Comparison of ENCODE assay signal across 8 cellular contexts in genomic region chr17:29929006-29929543, GRCh38. TPM values are rescaled to one million over a fixed set of nuclear protein-coding genes. Genes with fewer than 3 reads are reported as not detected.
DNase-seq lines count a peak whose midpoint lies in the region; ATAC-seq and TF ChIP-seq lines count a peak whose summit lies in the region.

No MANE protein-coding gene starts in this region.

- H2BK120ac ChIP-seq in mesendoderm (ENCODE audit: low read depth, low read length): no peak overlapping the region

- POLR2A ChIA-PET in RWPE1 (lab: Yijun Ruan, JAX; ENCODE audit: low non-redundant PET): no interaction called here

- no peak overlapping the region for H2BK15ac ChIP-seq in mesendoderm (replicated peaks; ENCODE audit: low read depth)

- H3K79me2 ChIP-seq in mesendoderm (ENCODE audit: control insufficient read depth, insufficient read depth, low read length): peaks cover 16% of the 10 kb centered on the region

- no peak overlapping the region for H3K4me3 Mint-ChIP-seq in Calu3 (ENCODE audit: low read depth, unreplicated experiment)

- H2AK5ac ChIP-seq in mesendoderm (ENCODE audit: low read length): no peak overlapping the region

- no peak overlapping the region for H3K4ac ChIP-seq in mesendoderm (ENCODE audit: low read depth, low read length)

- H4K8ac ChIP-seq in mesendoderm (ENCODE audit: low read depth, low read length): no peak overlapping the region

- H3K4me1 Mint-ChIP-seq in Calu3 (ENCODE audit: low read depth, unreplicated experiment): peaks cover 19% of the 10 kb centered on the region

- peak overlapping the region; percentile 92 for H3K56ac ChIP-seq in mesendoderm (ENCODE audit: low read length)

- H3K9ac ChIP-seq in duodenal mucosa (ENCODE audit: low read depth in 1 of 2, low read length in 2 of 2) (peak overlapping the region; percentile 72 to 96), mesendoderm (ENCODE audit: low read length) (peak overlapping the region; percentile 74)

- peak overlapping the region; percentile 63 for H3K4me3 ChIP-seq in HL-60 (replicated peaks; ENCODE audit: insufficient read depth, low read length)
- H3K4me3 ChIP-seq in duodenal mucosa (ENCODE audit: low read depth in 1 of 2, low read length in 2 of 2): peak overlapping the region; percentile 85 to 100
- peak overlapping the region; percentile 58 for H3K4me3 ChIP-seq in mesendoderm (ENCODE audit: low read length)

- H3K36me3 ChIP-seq in duodenal mucosa (ENCODE audit: control insufficient read depth in 1 of 2, insufficient read depth in 2 of 2, low read length in 2 of 2) (no peaks in the 10 kb centered on the region), mesendoderm (ENCODE audit: control insufficient read depth, insufficient read depth, low read length) (no peaks in the 10 kb centered on the region)

- H3K79me1 ChIP-seq in mesendoderm (ENCODE audit: low read length): peaks cover 4% of the 10 kb centered on the region

- TF ChIP-seq CTCF in Calu3 (IDR thresholded peaks at IDR 0.05; ENCODE audit: unreplicated experiment) (no peak), HL-60 (IDR thresholded peaks at IDR 0.05; ENCODE audit: insufficient read depth, low read length) (no peak), RWPE1 (conservative IDR thresholded peaks at IDR 0.05; ENCODE audit: low read depth) (no peak)

- CTCF ChIA-PET in Calu3 (lab: Charles Lee): interaction anchor here (2.6 to 4.0 kb wide), 3 partner anchors 61 to 290 kb away, joined by 26 to 62 read pairs (median 31); no protein-coding TSS in a partner anchor
- CTCF ChIA-PET in RWPE1 (lab: Yijun Ruan, JAX): interaction anchor here (0.6 to 2.9 kb wide), 2 partner anchors 42 to 120 kb away, joined by 3 to 73 read pairs; no protein-coding TSS in a partner anchor

- ATAC-seq in HG02973 (IDR thresholded peaks at IDR 0.05; ENCODE audit: unreplicated experiment): no peak

- BruUV-seq in Calu3 (replicated peaks; lab: Mats Ljungman, UMichigan): TSS peak; percentile 35

- DNase-seq in Calu3: peak; percentile 35
- peak in 1 of 2 experiments; percentile 55 for DNase-seq in HL-60 (ENCODE audit: low read depth in 1 of 2, low spot score in 1 of 2)
- DNase-seq in RWPE1 (ENCODE audit: low spot score): peak; percentile 30
- DNase-seq in mesendoderm: peak; percentile 69
- DNase-seq in NCI-H345 (lab: John Stamatoyannopoulos, UW): no peak
- no peak for DNase-seq in T1000 (lab: John Stamatoyannopoulos, UW)

- no peaks in the 10 kb centered on the region for H3K36me3 Mint-ChIP-seq in Calu3 (ENCODE audit: insufficient read depth, unreplicated experiment)

- peak overlapping the region; percentile 53 for H3K4me2 ChIP-seq in mesendoderm (ENCODE audit: low read length)

- no peaks in the 10 kb centered on the region for H3K9me3 Mint-ChIP-seq in Calu3 (ENCODE audit: low read depth, unreplicated experiment)

- H3K27ac Mint-ChIP-seq in Calu3 (ENCODE audit: unreplicated experiment): peak overlapping the region; percentile 84

- intact Hi-C loops in Calu3 (cut with micrococcal nuclease; ENCODE audit: unreplicated experiment): no loop called here

- H4K5ac ChIP-seq in mesendoderm (ENCODE audit: low read length): no peak overlapping the region

- peaks cover 38 to 41% of the 10 kb centered on the region in 2 donors for H3K4me1 ChIP-seq in duodenal mucosa (ENCODE audit: control insufficient read depth in 1 of 2, insufficient read depth in 2 of 2, low read length in 2 of 2)
- peaks cover 2% of the 10 kb centered on the region for H3K4me1 ChIP-seq in mesendoderm (ENCODE audit: control insufficient read depth, low read depth, low read length)

- no peak overlapping the region for H3K23ac ChIP-seq in mesendoderm (ENCODE audit: low read length)

- H3K18ac ChIP-seq in mesendoderm (ENCODE audit: low read length): peak overlapping the region; percentile 34

- no peaks in the 10 kb centered on the region for H3K27me3 Mint-ChIP-seq in Calu3 (ENCODE audit: unreplicated experiment)

- WGBS in mesendoderm (ENCODE audit: extremely low coverage, insufficient coverage, low lambda C conversion rate): no CpG with 5 or more reads among the region's 13 CpGs

- H3K9me3 ChIP-seq in duodenal mucosa (ENCODE audit: control insufficient read depth in 1 of 2, low read length in 2 of 2): no peaks in the 10 kb centered on the region

- H3K27me3 ChIP-seq in HL-60 (ENCODE audit: insufficient read depth, poor library complexity, severe bottlenecking) (no peaks in the 10 kb centered on the region), duodenal mucosa (ENCODE audit: control insufficient read depth in 1 of 2, insufficient read depth in 2 of 2, low read length in 2 of 2) (no peaks in the 10 kb centered on the region), mesendoderm (ENCODE audit: insufficient read depth, low read length, poor library complexity) (no peaks in the 10 kb centered on the region)

- peak overlapping the region; percentile 92 for H3K27ac ChIP-seq in HL-60 (replicated peaks)
- peak overlapping the region; percentile 96 for H3K27ac ChIP-seq in RWPE1
- peak overlapping the region; percentile 67 for H3K27ac ChIP-seq in duodenal mucosa (ENCODE audit: low read depth, low read length)
- H3K27ac ChIP-seq in mesendoderm (ENCODE audit: low read depth, low read length): peak overlapping the region; percentile 74

- H2BK5ac ChIP-seq in mesendoderm (ENCODE audit: low read length): peak overlapping the region; percentile 19

RNA-seq across cellular contexts. Expression of gene SSH2, which starts 1.0 kb away (rescaled TPM):
- 21.9 and 22.9 TPM in 2 replicates for total RNA-seq in Calu3 (2022)
- polyA plus RNA-seq in mesendoderm (2013, experiment 1 of 2): 9.4 TPM
- 10.9 TPM for polyA plus RNA-seq in mesendoderm (2013, experiment 2 of 2)

RNA-seq across cellular contexts. Expression of gene EFCAB5, which starts 12.4 kb away (rescaled TPM):
- total RNA-seq in Calu3 (2022): 0.17 and 0.50 TPM in 2 replicates
- polyA plus RNA-seq in mesendoderm (2013, experiment 1 of 2): 0.13 TPM
- 0.08 TPM for polyA plus RNA-seq in mesendoderm (2013, experiment 2 of 2)

Comparison
In these comparisons a context has a peak if more than half of its experiments do, and no peak if none do; other contexts are left out.
1. DNase-seq: peak in Calu3 (single experiment), RWPE1 (single experiment) and mesendoderm (single experiment); none in NCI-H345 (single experiment) and T1000 (single experiment).
2. Peak in every context shown above with its lines, with median percentiles within 50 percentile points of each other: H3K27ac ChIP-seq and H3K4me3 ChIP-seq.